Comparison of ENCODE assay signal across 8 cellular contexts in the genomic region with DNA sequence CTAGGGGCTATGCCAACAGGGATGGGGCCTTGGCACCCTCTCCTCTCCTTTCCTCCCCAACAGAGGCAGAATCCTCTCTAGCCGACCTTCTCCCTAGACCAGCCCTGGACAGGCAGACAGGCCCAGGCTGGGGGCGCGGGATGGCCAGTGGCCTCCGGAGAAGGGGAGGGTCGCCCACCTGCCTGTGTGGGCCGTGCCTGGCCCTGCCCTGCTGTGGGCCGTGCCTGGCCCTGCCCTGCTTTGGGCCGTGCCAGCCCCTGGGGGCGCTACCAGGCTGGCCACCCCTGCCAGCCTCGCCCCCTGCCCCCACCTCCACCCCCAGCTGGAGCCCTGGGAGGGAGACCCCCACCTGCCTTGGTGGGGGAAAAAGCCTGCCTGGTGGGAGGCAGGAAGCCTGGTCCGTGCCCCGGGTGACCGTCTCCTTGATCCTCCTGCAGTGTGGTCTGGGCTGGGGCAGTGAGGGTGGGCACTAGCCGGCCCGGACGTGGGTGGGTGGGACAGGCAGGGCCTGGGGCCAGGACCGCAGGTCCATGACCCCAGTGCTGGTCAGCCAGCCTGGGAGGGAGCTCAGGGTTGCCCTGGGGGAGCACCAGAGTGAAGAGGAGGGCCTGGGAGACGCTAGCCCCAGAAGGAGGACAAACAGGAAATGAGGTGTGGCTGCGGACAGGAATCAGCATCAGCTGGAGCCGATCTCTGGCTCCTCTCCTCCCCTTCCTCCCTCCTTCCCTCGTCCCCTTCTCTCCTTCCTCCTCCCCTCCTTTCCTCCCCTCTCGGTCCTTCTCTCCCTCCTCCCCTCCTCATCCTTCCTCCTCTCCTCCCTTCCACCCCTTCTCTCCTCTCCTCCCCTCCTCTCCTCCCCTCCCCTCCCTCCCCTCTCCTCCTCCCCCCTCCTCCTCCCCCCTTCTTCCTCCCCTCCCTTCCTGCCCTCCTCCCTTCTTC. TPM values are rescaled to one million over a fixed set of nuclear protein-coding genes. Genes with fewer than 3 reads are reported as not detected.
DNase-seq lines count a peak whose midpoint lies in the region; TF ChIP-seq lines count a peak whose summit lies in the region.

No MANE protein-coding gene starts in this region.

- TF ChIP-seq CTCF in BJ (IDR thresholded peaks at IDR 0.05; ENCODE audit: insufficient read depth, low read depth, low read length): 0 out of 2 replicates have a peak, but pooled peaks have one; percentile 12
- TF ChIP-seq CTCF in VCaP (conservative IDR thresholded peaks at IDR 0.05): no peak
- no peak for TF ChIP-seq CTCF in fibroblast of villous mesenchyme (IDR thresholded peaks at IDR 0.05; ENCODE audit: insufficient read depth, low read depth, low read length)
- peak; percentile 17 for TF ChIP-seq CTCF in retinal pigment epithelial cell (conservative IDR thresholded peaks at IDR 0.05; ENCODE audit: low read depth, low read length)
- no peak for TF ChIP-seq CTCF in GM13977 (IDR thresholded peaks at IDR 0.05; ENCODE audit: extremely low read depth, insufficient read depth, missing control alignments)

- H3K4me3 ChIP-seq in BJ (ENCODE audit: low read depth, low read length): peak overlapping the region; percentile 43
- peak overlapping the region; percentile 29 for H3K4me3 ChIP-seq in fibroblast of villous mesenchyme (ENCODE audit: low read depth, low read length)
- H3K4me3 ChIP-seq in retinal pigment epithelial cell (ENCODE audit: low read length): no peak overlapping the region

- POLR2A ChIA-PET in BJ (lab: Charles Lee): no interaction called here

- H3K27ac ChIP-seq in VCaP: peak overlapping the region; percentile 74

- H3K27me3 ChIP-seq in BJ (ENCODE audit: control insufficient read depth, insufficient read depth, low read length): no peaks in the 10 kb centered on the region

- DNase-seq in BJ (ENCODE audit: low read depth) (no peak), HK-2 (ENCODE audit: unreplicated experiment) (peak; percentile 59), fibroblast of villous mesenchyme (ENCODE audit: low read depth) (peak; percentile 83), retinal pigment epithelial cell (ENCODE audit: low read depth) (no peak), NCI-H524 treated with DMSO at 0.1 percent for 48 hours (lab: John Stamatoyannopoulos, UW) (no peak), GM13977 (ENCODE audit: low spot score) (no peak), NCI-H1105 (lab: John Stamatoyannopoulos, UW) (no peak)

- H3K36me3 ChIP-seq in BJ (ENCODE audit: control insufficient read depth, insufficient read depth, low read length): no peaks in the 10 kb centered on the region

- in situ Hi-C loops in GM13977 (cut with MboI; ENCODE audit: low pct_unique_long_range_greater_than_20kb, low sequenced_read_pairs, unreplicated experiment): no loop called here

- CTCF ChIA-PET in BJ (lab: Yijun Ruan, JAX): interaction anchor here (1.0 to 1.1 kb wide), 2 partner anchors 9 to 53 kb away, joined by 3 read pairs; no protein-coding TSS in a partner anchor

RNA-seq across cellular contexts. Expression of a gene that starts 5.1 kb away (rescaled TPM):
- 71.9 and 108 TPM in 2 replicates for polyA plus RNA-seq in BJ (2011; rRNA removed)
- 93.7 and 119 TPM in 2 replicates for polyA minus RNA-seq in BJ (2011; rRNA and poly(A)+ RNA removed)
- total RNA-seq in fibroblast of villous mesenchyme: 59.2 and 80.9 TPM in 2 replicates

RNA-seq across cellular contexts. Expression of a gene that starts 40.0 kb away (rescaled TPM):
- 34.5 and 50.5 TPM in 2 replicates for polyA plus RNA-seq in BJ (2011; rRNA removed)
- polyA minus RNA-seq in BJ (2011; rRNA and poly(A)+ RNA removed): 56.1 and 73.3 TPM in 2 replicates
- total RNA-seq in fibroblast of villous mesenchyme: 31.2 and 36.7 TPM in 2 replicates

RNA-seq across cellular contexts. Expression of a gene that starts 40.6 kb away (rescaled TPM):
- 0.76 and 1.3 TPM in 2 replicates for polyA plus RNA-seq in BJ (2011; rRNA removed)
- polyA minus RNA-seq in BJ (2011; rRNA and poly(A)+ RNA removed): 0.24 TPM in 1 of 2 replicates, not detected in the other
- 1.3 TPM in 2 replicates for total RNA-seq in fibroblast of villous mesenchyme

RNA-seq across cellular contexts. Expression of a gene that starts 40.6 kb away (rescaled TPM):
- 22.3 and 39.3 TPM in 2 replicates for polyA plus RNA-seq in BJ (2011; rRNA removed)
- polyA minus RNA-seq in BJ (2011; rRNA and poly(A)+ RNA removed): 28.2 and 37.7 TPM in 2 replicates
- total RNA-seq in fibroblast of villous mesenchyme: 46.6 and 51.5 TPM in 2 replicates

Comparison
In these comparisons a context has a peak if more than half of its experiments do, and no peak if none do; other contexts are left out.
1. DNase-seq: peak in HK-2 (single experiment) and fibroblast of villous mesenchyme (single experiment); none in BJ (single experiment), retinal pigment epithelial cell (single experiment), NCI-H524 treated with DMSO at 0.1 percent for 48 hours (single experiment), GM13977 (single experiment) and NCI-H1105 (single experiment).
2. CTCF ChIP-seq: peak in BJ (single experiment) and retinal pigment epithelial cell (single experiment); none in VCaP (single experiment), fibroblast of villous mesenchyme (single experiment) and GM13977 (single experiment).